9 cellular contexts compared by ENCODE assay signal in genomic region chr22:49824936-49825335, GRCh38. TPM values are rescaled to one million over a fixed set of nuclear protein-coding genes. Genes with fewer than 3 reads are reported as not detected.
DNase-seq lines count a peak whose midpoint lies in the region; ATAC-seq and TF ChIP-seq lines count a peak whose summit lies in the region.
"Had no signal": no experiment of that assay in that cellular context is flagged by ENCODE, and none has a peak within 500 bp of the region (broad histone marks: within the 10 kb centered on the region; RNA-seq: fewer than 3 reads in every experiment).

No MANE protein-coding gene starts in this region.

- no peak for ATAC-seq in HCT116
- ATAC-seq in GM21825 (IDR thresholded peaks at IDR 0.05; ENCODE audit: unreplicated experiment), result no peak
- no peak for ATAC-seq in HG03108 (IDR thresholded peaks at IDR 0.05; ENCODE audit: unreplicated experiment)
- no peak for ATAC-seq in HG03521 (IDR thresholded peaks at IDR 0.05; ENCODE audit: unreplicated experiment)
- no peak for ATAC-seq in HG02885 (IDR thresholded peaks at IDR 0.05; ENCODE audit: poor library complexity, unreplicated experiment)

- peak overlapping the region; percentile 31; the same call in 1 of the 2 replicates for H3K27ac ChIP-seq in HCT116 (ENCODE audit: low read depth, low read length)
- peak overlapping the region; percentile 79 for H3K27ac ChIP-seq in brain microvascular endothelial cell
- peak overlapping the region; percentile 16 for H3K27ac ChIP-seq in muscle layer of duodenum (ENCODE audit: low read length)

- peaks cover 72% of the 10 kb centered on the region for H3K79me2 ChIP-seq in HCT116 (ENCODE audit: insufficient read depth, low read length)

- no peaks in the 10 kb centered on the region for H3K27me3 ChIP-seq in HCT116 (ENCODE audit: insufficient read depth, low read length)
- H3K27me3 ChIP-seq in brain microvascular endothelial cell (replicated peaks), result no peaks in the 10 kb centered on the region
- H3K27me3 ChIP-seq in muscle layer of duodenum (ENCODE audit: low read depth, low read length), result no peaks in the 10 kb centered on the region

- H3K4me2 ChIP-seq in HCT116 (ENCODE audit: low read length), result peak overlapping the region; percentile 99; the same call in 1 of the 2 replicates

- peaks cover 8 to 20% of the 10 kb centered on the region in 2 experiments for H3K4me1 ChIP-seq in HCT116 (ENCODE audit: control insufficient read depth in 1 of 2, insufficient read depth in 2 of 2, low read length in 2 of 2)
- peaks cover 12 to 66% of the 10 kb centered on the region in 2 donors for H3K4me1 ChIP-seq in muscle layer of duodenum (ENCODE audit: control insufficient read depth in 1 of 2, insufficient read depth in 2 of 2, low read length in 2 of 2)

- no peaks in the 10 kb centered on the region for H3K9me2 ChIP-seq in HCT116 (ENCODE audit: insufficient read depth)

- intact Hi-C loops in HCT116 (cut with micrococcal nuclease), result no loop called here

- RAD21 ChIA-PET in HCT116 (lab: Charles Lee; ENCODE audit: low non-redundant PET in 1 of 2, low total read pairs in 2 of 2, uncharacterized antibody in 2 of 2, unreplicated experiment in 2 of 2), result interaction anchor here in 1 of 2 experiments (0.6 kb wide), 1 partner anchor 48 kb away, joined by 3 read pairs; no protein-coding TSS in a partner anchor

- TF ChIP-seq POLR2A in HCT116 (IDR thresholded peaks at IDR 0.05; ENCODE audit: borderline replicate concordance, extremely low read depth, insufficient read depth, insufficient read length), result no peak

- no peak for TF ChIP-seq CTCF in AG09309 (IDR thresholded peaks at IDR 0.05; ENCODE audit: control insufficient read depth, insufficient read depth, low read depth, low read length, missing control alignments)
- TF ChIP-seq CTCF in HCT116 (IDR thresholded peaks at IDR 0.05 in 2 of 3, conservative IDR thresholded peaks at IDR 0.05 in 1 of 3; ENCODE audit: borderline replicate concordance in 1 of 3, insufficient read depth in 1 of 3, low read depth in 2 of 3, low read length in 2 of 3), result no peak
- TF ChIP-seq CTCF in brain microvascular endothelial cell (IDR thresholded peaks at IDR 0.05; ENCODE audit: low read depth, low read length, missing control alignments), result no peak

- no peak overlapping the region for H2AFZ ChIP-seq in HCT116 (ENCODE audit: low read depth, low read length, poor library complexity, severe bottlenecking)

- no TSS peak for BruUV-seq in HCT116 (replicated peaks; lab: Mats Ljungman, UMichigan)

- H3K36me3 ChIP-seq in HCT116 (ENCODE audit: control insufficient read depth in 1 of 2, insufficient read depth in 2 of 2, low read length in 2 of 2) (peaks cover 26 to 27% of the 10 kb centered on the region in 2 experiments; a peak in 3 of 4 replicates), brain microvascular endothelial cell (replicated peaks) (peaks cover 22% of the 10 kb centered on the region), muscle layer of duodenum (ENCODE audit: control insufficient read depth in 1 of 2, insufficient read depth in 2 of 2, low read length in 2 of 2) (peaks cover 19 to 31% of the 10 kb centered on the region in 2 donors)

- H4K20me1 ChIP-seq in HCT116 (ENCODE audit: insufficient read depth), result no peaks in the 10 kb centered on the region

- DNase-seq in AG09309 (ENCODE audit: low read depth), result no peak
- no peak for DNase-seq in HCT116 (ENCODE audit: low read depth, low spot score)
- no peak for DNase-seq in brain microvascular endothelial cell

- no peak overlapping the region for H3K9ac ChIP-seq in HCT116 (ENCODE audit: low read length)

- POLR2A ChIA-PET in HCT116 (lab: Charles Lee), result no interaction called here

- in situ Hi-C loops in brain microvascular endothelial cell (cut with HindIII; ENCODE audit: low pct_ligation_motif_present, low sequenced_read_pairs), result no loop called here

- no peaks in the 10 kb centered on the region for H3K9me3 ChIP-seq in HCT116 (ENCODE audit: control insufficient read depth in 1 of 2, insufficient read depth in 1 of 2, low read depth in 1 of 2, low read length in 2 of 2)
- H3K9me3 ChIP-seq in muscle layer of duodenum (ENCODE audit: control insufficient read depth in 1 of 2, low read length in 2 of 2), result no peaks in the 10 kb centered on the region

- H3K4me3 ChIP-seq in AG09309 (ENCODE audit: control insufficient read depth, low read depth, low read length) (peak overlapping the region; percentile 75), HCT116 (replicated peaks in 1 of 2; ENCODE audit: low read depth in 1 of 2, low read length in 2 of 2) (no peak overlapping the region), brain microvascular endothelial cell (ENCODE audit: low read depth, low read length) (no peak overlapping the region), muscle layer of duodenum (ENCODE audit: low read depth in 1 of 2, low read length in 2 of 2) (peak overlapping the region; percentile 72 to 82)
- H3K4me3 ChIP-seq: lung had no signal

- TF ChIP-seq RAD21 in HCT116 (IDR thresholded peaks at IDR 0.05; ENCODE audit: low read depth), result no peak

- CTCF ChIA-PET in HCT116 (lab: Charles Lee), result no interaction called here

TF ChIP-seq in HCT116, 20 proteins besides CTCF, POLR2A, EP300 and RAD21:
- TF ChIP-seq SRF (IDR thresholded peaks at IDR 0.05; ENCODE audit: low read depth) (no peak), ZNF274 (IDR thresholded peaks at IDR 0.05; ENCODE audit: low read depth, low read length) (no peak), ZBTB33 (IDR thresholded peaks at IDR 0.05; ENCODE audit: extremely low read depth, insufficient replicate concordance, low read length) (no peak), JUND (IDR thresholded peaks at IDR 0.05) (no peak), SIN3A (IDR thresholded peaks at IDR 0.05; ENCODE audit: low read depth) (no peak), POLR2AphosphoS5 (IDR thresholded peaks at IDR 0.05; ENCODE audit: low read depth, low read length) (no peak), TCF7L2 (IDR thresholded peaks at IDR 0.05; ENCODE audit: borderline replicate concordance, extremely low read depth, insufficient read depth, insufficient read length) (no peak)

RNA-seq across cellular contexts. Expression of gene BRD1, which starts 2.7 kb away (rescaled TPM):
- total RNA-seq in HCT116 (2021; ENCODE audit: unreplicated experiment), result 31.3 TPM
- polyA plus RNA-seq in HCT116 (2012), result 18.2 and 18.6 TPM in 2 replicates

RNA-seq across cellular contexts. Expression of gene ZBED4, which starts 28.7 kb away (rescaled TPM):
- 21.6 TPM for total RNA-seq in HCT116 (2021; ENCODE audit: unreplicated experiment)
- polyA plus RNA-seq in HCT116 (2012), result 13.1 and 13.8 TPM in 2 replicates

Comparison
In these comparisons a context has a peak if more than half of its experiments do, and no peak if none do; other contexts are left out.
1. H3K4me3 ChIP-seq: peak in AG09309 (single experiment) and muscle layer of duodenum (2 of 2); none in HCT116 (0 of 2) and brain microvascular endothelial cell (single experiment).
2. H3K27ac ChIP-seq: peak in every context shown above with its lines; median percentile 79 in brain microvascular endothelial cell; 31 in HCT116; 16 in muscle layer of duodenum.